ENCODE assay signal across 22 cellular contexts in the genomic region with DNA sequence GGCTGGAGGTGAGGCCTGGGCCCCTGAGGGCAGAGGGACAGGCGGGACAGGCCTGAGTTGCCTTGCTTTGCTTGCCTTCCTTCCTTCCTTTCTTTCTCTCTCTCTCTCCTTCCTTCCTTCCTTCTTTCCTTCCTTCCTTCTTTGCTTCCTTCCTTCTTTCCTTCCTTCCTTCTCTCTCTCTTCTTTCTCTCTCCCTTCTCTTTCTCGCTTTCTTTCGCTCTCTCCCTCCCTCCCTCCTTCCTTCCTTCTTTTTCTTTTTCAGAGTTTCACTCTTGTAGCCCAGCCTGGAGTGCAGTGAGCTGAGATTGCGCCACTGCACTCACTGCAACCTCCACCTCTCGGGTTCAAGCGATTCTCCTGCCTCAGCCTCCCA. TPM values are rescaled to one million over a fixed set of nuclear protein-coding genes. Genes with fewer than 3 reads are reported as not detected.
A peak's percentile ranks its signal among the peaks of the same experiment; 100 is the strongest.
DNase-seq lines count a peak whose midpoint lies in the region; ATAC-seq and TF ChIP-seq lines count a peak whose summit lies in the region.
"Had no signal": no experiment of that assay in that cellular context is flagged by ENCODE, and none has a peak within 500 bp of the region (broad histone marks: within the 10 kb centered on the region; RNA-seq: fewer than 3 reads in every experiment).

No MANE protein-coding gene starts in this region.

- H3K36me3 ChIP-seq in CD4-positive, alpha-beta memory T cell (ENCODE audit: insufficient read depth, low read length): no peaks in the 10 kb centered on the region
- no peaks in the 10 kb centered on the region for H3K36me3 ChIP-seq in right atrium auricular region
- H3K36me3 ChIP-seq: MG63, ovary had no signal

- ATAC-seq in activated CD4-positive, alpha-beta T cell treated with anti-CD3 and anti-CD28 coated beads for 36 hours: no peak
- no peak for ATAC-seq in natural killer cell treated with Interleukin-12 subunit alpha and Interleukin-12 subunit beta and Interleukin-15 and Interleukin-18, amount 100 ng/mL, for 72 hours

- H3K27me3 Mint-ChIP-seq in activated CD4-positive, alpha-beta T cell treated with anti-CD3 and anti-CD28 coated beads for 36 hours: no peaks in the 10 kb centered on the region
- no peaks in the 10 kb centered on the region for H3K27me3 Mint-ChIP-seq in CD4-positive, alpha-beta memory T cell
- H3K27me3 Mint-ChIP-seq in activated T-helper 2 cell treated with anti-CD3 and anti-CD28 coated beads, Interferon-gamma antibody, Interleukin-2, Interleukin-4, amounts not matched to agents 10 μg/mL and 5 μg/mL and 100 μg/mL, durations not matched to agents 14 hours and 24 hours and 36 hours (ENCODE audit: low read depth): no peaks in the 10 kb centered on the region
- H3K27me3 Mint-ChIP-seq in natural killer cell treated with Interleukin-12 subunit alpha and Interleukin-12 subunit beta and Interleukin-15 and Interleukin-18, amount 100 ng/mL, for 72 hours: no peaks in the 10 kb centered on the region
- H3K27me3 Mint-ChIP-seq: type B pancreatic cell had no signal

- no peaks in the 10 kb centered on the region for H3K27me3 ChIP-seq in CD4-positive, alpha-beta memory T cell (ENCODE audit: insufficient read depth, low read length)
- H3K27me3 ChIP-seq in right atrium auricular region: no peaks in the 10 kb centered on the region
- H3K27me3 ChIP-seq: MG63, ovary had no signal

- peak overlapping the region; percentile 4 for H3K27ac Mint-ChIP-seq in activated CD4-positive, alpha-beta T cell treated with anti-CD3 and anti-CD28 coated beads for 36 hours
- H3K27ac Mint-ChIP-seq in CD4-positive, alpha-beta memory T cell: peak overlapping the region in 4 of 7 donors; percentile 22 to 86 (median 40)
- H3K27ac Mint-ChIP-seq in activated T-helper 2 cell treated with anti-CD3 and anti-CD28 coated beads, Interferon-gamma antibody, Interleukin-2, Interleukin-4, amounts not matched to agents 10 μg/mL and 5 μg/mL and 100 μg/mL, durations not matched to agents 14 hours and 24 hours and 36 hours: peak overlapping the region; percentile 44
- peak overlapping the region; percentile 34 to 65 for H3K27ac Mint-ChIP-seq in natural killer cell treated with Interleukin-12 subunit alpha and Interleukin-12 subunit beta and Interleukin-15 and Interleukin-18, amount 100 ng/mL, for 72 hours
- H3K27ac Mint-ChIP-seq: type B pancreatic cell had no signal

- H3K27ac ChIP-seq in CD4-positive, alpha-beta memory T cell (ENCODE audit: low read depth, low read length): no peak overlapping the region
- no peak overlapping the region for H3K27ac ChIP-seq in right atrium auricular region
- H3K27ac ChIP-seq: ovary, SK-N-MC had no signal

- peaks cover 19% of the 10 kb centered on the region for H3K4me1 Mint-ChIP-seq in activated CD4-positive, alpha-beta T cell treated with anti-CD3 and anti-CD28 coated beads for 36 hours
- peaks cover 4 to 12% (median 9%) of the 10 kb centered on the region in 4 donors for H3K4me1 Mint-ChIP-seq in CD4-positive, alpha-beta memory T cell
- H3K4me1 Mint-ChIP-seq in activated T-helper 2 cell treated with anti-CD3 and anti-CD28 coated beads, Interferon-gamma antibody, Interleukin-2, Interleukin-4, amounts not matched to agents 10 μg/mL and 5 μg/mL and 100 μg/mL, durations not matched to agents 14 hours and 24 hours and 36 hours (ENCODE audit: low read depth): peaks cover 15% of the 10 kb centered on the region
- peaks cover 6 to 14% of the 10 kb centered on the region in 2 donors for H3K4me1 Mint-ChIP-seq in natural killer cell treated with Interleukin-12 subunit alpha and Interleukin-12 subunit beta and Interleukin-15 and Interleukin-18, amount 100 ng/mL, for 72 hours (ENCODE audit: low read depth in 2 of 2)

- no peak overlapping the region for H3K4me3 ChIP-seq in CD4-positive, alpha-beta memory T cell (ENCODE audit: low read length in 2 of 2)
- no peak overlapping the region for H3K4me3 ChIP-seq in right atrium auricular region
- H3K4me3 ChIP-seq: MG63, ovary, SK-N-MC had no signal

- no peaks in the 10 kb centered on the region for H3K9me3 ChIP-seq in CD4-positive, alpha-beta memory T cell (ENCODE audit: control insufficient read depth in 1 of 2, low read length in 2 of 2)
- no peaks in the 10 kb centered on the region for H3K9me3 ChIP-seq in right atrium auricular region
- H3K9me3 ChIP-seq: MG63, ovary had no signal

- no peak for DNase-seq in activated CD4-positive, alpha-beta T cell treated with anti-CD3 and anti-CD28 coated beads for 36 hours
- no peak for DNase-seq in activated CD4-positive, alpha-beta T cell treated with anti-CD3 and anti-CD28 coated beads, Interleukin-2, amount 50 U/mL, for 4 hours
- no peak for DNase-seq in CD4-positive, alpha-beta memory T cell
- DNase-seq in activated T-helper 2 cell treated with anti-CD3 and anti-CD28 coated beads, Interferon-gamma antibody, Interleukin-2, Interleukin-4, amounts not matched to agents 10 μg/mL and 5 μg/mL and 100 μg/mL, durations not matched to agents 14 hours and 24 hours and 36 hours (ENCODE audit: low spot score): no peak
- DNase-seq in natural killer cell treated with Interleukin-12 subunit alpha and Interleukin-12 subunit beta and Interleukin-15 and Interleukin-18, amount 100 ng/mL, for 72 hours (ENCODE audit: low spot score): no peak
- DNase-seq in inferior parietal cortex (ENCODE audit: extremely low spot score) (no peak), right atrium auricular region (ENCODE audit: low spot score) (no peak), KG1 (lab: John Stamatoyannopoulos, UW) (no peak)
- DNase-seq: activated CD4-positive, alpha-beta T cell treated with anti-CD3 and anti-CD28 coated beads for 1 hour; Calu3; cerebellar nuclear complex; GOT3; mammary epithelial cell; MG63; NCI-H2171; NCI-H69; ovary; right cardiac atrium; T1000 had no signal

- no peaks in the 10 kb centered on the region for H3K9me3 Mint-ChIP-seq in activated CD4-positive, alpha-beta T cell treated with anti-CD3 and anti-CD28 coated beads for 36 hours (ENCODE audit: low read depth)
- H3K9me3 Mint-ChIP-seq in CD4-positive, alpha-beta memory T cell: no peaks in the 10 kb centered on the region
- H3K9me3 Mint-ChIP-seq in activated T-helper 2 cell treated with anti-CD3 and anti-CD28 coated beads, Interferon-gamma antibody, Interleukin-2, Interleukin-4, amounts not matched to agents 10 μg/mL and 5 μg/mL and 100 μg/mL, durations not matched to agents 14 hours and 24 hours and 36 hours: no peaks in the 10 kb centered on the region
- H3K9me3 Mint-ChIP-seq in natural killer cell treated with Interleukin-12 subunit alpha and Interleukin-12 subunit beta and Interleukin-15 and Interleukin-18, amount 100 ng/mL, for 72 hours: no peaks in the 10 kb centered on the region
- H3K9me3 Mint-ChIP-seq: type B pancreatic cell had no signal

- H3K4me3 Mint-ChIP-seq in activated CD4-positive, alpha-beta T cell treated with anti-CD3 and anti-CD28 coated beads for 36 hours: no peak overlapping the region
- H3K4me3 Mint-ChIP-seq in CD4-positive, alpha-beta memory T cell: peak overlapping the region in 5 of 8 donors; percentile 25 to 80 (median 51)
- H3K4me3 Mint-ChIP-seq in activated T-helper 2 cell treated with anti-CD3 and anti-CD28 coated beads, Interferon-gamma antibody, Interleukin-2, Interleukin-4, amounts not matched to agents 10 μg/mL and 5 μg/mL and 100 μg/mL, durations not matched to agents 14 hours and 24 hours and 36 hours (ENCODE audit: low read depth): no peak overlapping the region
- H3K4me3 Mint-ChIP-seq in natural killer cell treated with Interleukin-12 subunit alpha and Interleukin-12 subunit beta and Interleukin-15 and Interleukin-18, amount 100 ng/mL, for 72 hours: peak overlapping the region; percentile 34
- H3K4me3 Mint-ChIP-seq: type B pancreatic cell had no signal

- CTCF ChIA-PET in activated CD4-positive, alpha-beta T cell treated with anti-CD3 and anti-CD28 coated beads for 36 hours (lab: Charles Lee): interaction anchor here (1.0 to 10.1 kb wide), 2 partner anchors 156 to 166 kb away, joined by 3 to 150 read pairs; no protein-coding TSS in a partner anchor
- CTCF ChIA-PET in CD4-positive, alpha-beta memory T cell (lab: Charles Lee; ENCODE audit: partially characterized antibody): interaction anchor here (0.7 to 11.2 kb wide), 14 partner anchors 20 to 393 kb away, joined by 3 to 232 read pairs (median 6); no protein-coding TSS in a partner anchor

- POLR2A ChIA-PET in activated CD4-positive, alpha-beta T cell treated with anti-CD3 and anti-CD28 coated beads for 36 hours (lab: Charles Lee): interaction anchor here (1.1 to 2.3 kb wide), 2 partner anchors 13 to 150 kb away, joined by 3 to 9 read pairs; no protein-coding TSS in a partner anchor
- POLR2A ChIA-PET in CD4-positive, alpha-beta memory T cell (lab: Charles Lee; ENCODE audit: partially characterized antibody): interaction anchor here (1.3 to 7.9 kb wide), 7 partner anchors 19 to 157 kb away, joined by 4 to 108 read pairs (median 9); partner anchors contain the start of gene UBALD2

- H3K36me3 Mint-ChIP-seq in activated CD4-positive, alpha-beta T cell treated with anti-CD3 and anti-CD28 coated beads for 36 hours (ENCODE audit: low read depth): no peaks in the 10 kb centered on the region
- no peaks in the 10 kb centered on the region for H3K36me3 Mint-ChIP-seq in CD4-positive, alpha-beta memory T cell
- H3K36me3 Mint-ChIP-seq in activated T-helper 2 cell treated with anti-CD3 and anti-CD28 coated beads, Interferon-gamma antibody, Interleukin-2, Interleukin-4, amounts not matched to agents 10 μg/mL and 5 μg/mL and 100 μg/mL, durations not matched to agents 14 hours and 24 hours and 36 hours (ENCODE audit: low read depth): no peaks in the 10 kb centered on the region
- no peaks in the 10 kb centered on the region for H3K36me3 Mint-ChIP-seq in natural killer cell treated with Interleukin-12 subunit alpha and Interleukin-12 subunit beta and Interleukin-15 and Interleukin-18, amount 100 ng/mL, for 72 hours
- H3K36me3 Mint-ChIP-seq: type B pancreatic cell had no signal

- no peak for TF ChIP-seq CTCF in right atrium auricular region (IDR thresholded peaks at IDR 0.05)

- intact Hi-C loops in activated CD4-positive, alpha-beta T cell treated with anti-CD3 and anti-CD28 coated beads for 36 hours (cut with DNase I, micrococcal nuclease): loop anchor here in 1 of 2 experiments (2.0 to 5.0 kb wide), 2 partner anchors 58 to 174 kb away; no protein-coding TSS in a partner anchor
- intact Hi-C loops in CD4-positive, alpha-beta memory T cell (cut with micrococcal nuclease): loop anchor here (5.0 kb wide), 1 partner anchor 111 kb away; no protein-coding TSS in a partner anchor
- intact Hi-C loops in activated T-helper 2 cell treated with anti-CD3 and anti-CD28 coated beads, Interferon-gamma antibody, Interleukin-2, Interleukin-4, amounts not matched to agents 10 μg/mL and 5 μg/mL and 100 μg/mL, durations not matched to agents 14 hours and 24 hours and 36 hours (cut with micrococcal nuclease): loop anchor here (5.0 kb wide), 1 partner anchor 174 kb away; no protein-coding TSS in a partner anchor

- peaks cover 10% of the 10 kb centered on the region for H3K4me1 ChIP-seq in CD4-positive, alpha-beta memory T cell (ENCODE audit: insufficient read depth, low read length)
- peaks cover 0 to 11% of the 10 kb centered on the region in 2 donors for H3K4me1 ChIP-seq in right atrium auricular region

RNA-seq across cellular contexts. Expression of gene FOXJ1, which starts 17.9 kb away (rescaled TPM):
- under 1 TPM; 0.47 to 0.53 TPM for total RNA-seq in activated CD4-positive, alpha-beta T cell treated with anti-CD3 and anti-CD28 coated beads for 36 hours
- under 1 TPM; 0.19 to 0.20 TPM for total RNA-seq in CD4-positive, alpha-beta memory T cell
- not detected for polyA plus RNA-seq in CD4-positive, alpha-beta memory T cell
- total RNA-seq in activated T-helper 2 cell treated with anti-CD3 and anti-CD28 coated beads, Interferon-gamma antibody, Interleukin-2, Interleukin-4, amounts not matched to agents 10 μg/mL and 5 μg/mL and 100 μg/mL, durations not matched to agents 14 hours and 24 hours and 36 hours: 0.11 TPM in 2 replicates
- total RNA-seq in natural killer cell treated with Interleukin-12 subunit alpha and Interleukin-12 subunit beta and Interleukin-15 and Interleukin-18, amount 100 ng/mL, for 72 hours: under 1 TPM; 0.48 to 0.95 TPM
- total RNA-seq in right atrium auricular region: not detected
- total RNA-seq: Calu3, mammary epithelial cell, right cardiac atrium, RPMI7951 had no signal
- polyA plus RNA-seq: mammary epithelial cell, right cardiac atrium had no signal

RNA-seq across cellular contexts. Expression of gene EXOC7, which starts 19.5 kb away (rescaled TPM):
- total RNA-seq in activated CD4-positive, alpha-beta T cell treated with anti-CD3 and anti-CD28 coated beads for 36 hours: 10 to 100 TPM; 73.0 to 77.0 TPM
- 100 to 1,000 TPM; 183 to 184 TPM for total RNA-seq in CD4-positive, alpha-beta memory T cell
- 10 to 100 TPM; 36.2 to 66.9 TPM for polyA plus RNA-seq in CD4-positive, alpha-beta memory T cell
- 103 and 110 TPM in 2 replicates for total RNA-seq in activated T-helper 2 cell treated with anti-CD3 and anti-CD28 coated beads, Interferon-gamma antibody, Interleukin-2, Interleukin-4, amounts not matched to agents 10 μg/mL and 5 μg/mL and 100 μg/mL, durations not matched to agents 14 hours and 24 hours and 36 hours
- 100 to 1,000 TPM; 134 to 163 TPM for total RNA-seq in natural killer cell treated with Interleukin-12 subunit alpha and Interleukin-12 subunit beta and Interleukin-15 and Interleukin-18, amount 100 ng/mL, for 72 hours
- 10 to 100 TPM; 56.0 to 65.3 TPM for total RNA-seq in right atrium auricular region

RNA-seq across cellular contexts. Expression of gene ZACN, which starts 44.1 kb away (rescaled TPM):
- 1 to 10 TPM; 4.8 to 5.4 TPM for total RNA-seq in activated CD4-positive, alpha-beta T cell treated with anti-CD3 and anti-CD28 coated beads for 36 hours
- under 1 TPM in 1 of 2 experiments, not detected in 1; 0.35 TPM for total RNA-seq in CD4-positive, alpha-beta memory T cell
- 1 to 10 TPM in 1 of 2 donors, not detected in 1; 1.0 TPM for polyA plus RNA-seq in CD4-positive, alpha-beta memory T cell
- total RNA-seq in activated T-helper 2 cell treated with anti-CD3 and anti-CD28 coated beads, Interferon-gamma antibody, Interleukin-2, Interleukin-4, amounts not matched to agents 10 μg/mL and 5 μg/mL and 100 μg/mL, durations not matched to agents 14 hours and 24 hours and 36 hours: 10.3 and 14.1 TPM in 2 replicates
- 1 to 10 TPM in 1 of 2 donors, under 1 TPM in 1; 0.52 to 1.4 TPM for total RNA-seq in natural killer cell treated with Interleukin-12 subunit alpha and Interleukin-12 subunit beta and Interleukin-15 and Interleukin-18, amount 100 ng/mL, for 72 hours
- total RNA-seq in right atrium auricular region: not detected
- total RNA-seq: mammary epithelial cell, right cardiac atrium, RPMI7951 had no signal
- polyA plus RNA-seq: mammary epithelial cell had no signal

RNA-seq across cellular contexts. Expression of gene GALR2, which starts 48.5 kb away (rescaled TPM):
- 1 to 10 TPM; 5.9 to 6.4 TPM for total RNA-seq in activated CD4-positive, alpha-beta T cell treated with anti-CD3 and anti-CD28 coated beads for 36 hours
- not detected for total RNA-seq in CD4-positive, alpha-beta memory T cell
- polyA plus RNA-seq in CD4-positive, alpha-beta memory T cell: under 1 TPM in 1 of 2 donors, not detected in 1; 0.37 TPM
- 10.7 and 14.5 TPM in 2 replicates for total RNA-seq in activated T-helper 2 cell treated with anti-CD3 and anti-CD28 coated beads, Interferon-gamma antibody, Interleukin-2, Interleukin-4, amounts not matched to agents 10 μg/mL and 5 μg/mL and 100 μg/mL, durations not matched to agents 14 hours and 24 hours and 36 hours
- total RNA-seq in natural killer cell treated with Interleukin-12 subunit alpha and Interleukin-12 subunit beta and Interleukin-15 and Interleukin-18, amount 100 ng/mL, for 72 hours: under 1 TPM; 0.21 to 0.75 TPM
- total RNA-seq in right atrium auricular region: not detected
- total RNA-seq: mammary epithelial cell, right cardiac atrium, RPMI7951 had no signal
- polyA plus RNA-seq: ovary, right cardiac atrium had no signal

RNA-seq across cellular contexts. Expression of gene SRP68, which starts 50.8 kb away (rescaled TPM):
- total RNA-seq in activated CD4-positive, alpha-beta T cell treated with anti-CD3 and anti-CD28 coated beads for 36 hours: 100 to 1,000 TPM; 151 to 174 TPM
- total RNA-seq in CD4-positive, alpha-beta memory T cell: 10 to 100 TPM; 86.5 to 92.4 TPM
- 10 to 100 TPM; 59.1 to 84.9 TPM for polyA plus RNA-seq in CD4-positive, alpha-beta memory T cell
- total RNA-seq in activated T-helper 2 cell treated with anti-CD3 and anti-CD28 coated beads, Interferon-gamma antibody, Interleukin-2, Interleukin-4, amounts not matched to agents 10 μg/mL and 5 μg/mL and 100 μg/mL, durations not matched to agents 14 hours and 24 hours and 36 hours: 188 and 194 TPM in 2 replicates
- total RNA-seq in natural killer cell treated with Interleukin-12 subunit alpha and Interleukin-12 subunit beta and Interleukin-15 and Interleukin-18, amount 100 ng/mL, for 72 hours: 10 to 100 TPM; 96.2 to 98.4 TPM
- total RNA-seq in right atrium auricular region: 10 to 100 TPM; 35.2 to 43.9 TPM

Comparison
In these comparisons a context has a peak if more than half of its experiments do, and no peak if none do; other contexts are left out.
1. H3K4me3 Mint-ChIP-seq: peak in CD4-positive, alpha-beta memory T cell (5 of 8) and natural killer cell treated with Interleukin-12 subunit alpha and Interleukin-12 subunit beta and Interleukin-15 and Interleukin-18, amount 100 ng/mL, for 72 hours (single experiment); none in activated CD4-positive, alpha-beta T cell treated with anti-CD3 and anti-CD28 coated beads for 36 hours (single experiment) and activated T-helper 2 cell treated with anti-CD3 and anti-CD28 coated beads, Interferon-gamma antibody, Interleukin-2, Interleukin-4, amounts not matched to agents 10 μg/mL and 5 μg/mL and 100 μg/mL, durations not matched to agents 14 hours and 24 hours and 36 hours (single experiment).
2. Peak in every context shown above with its lines, with median percentiles within 50 percentile points of each other: H3K27ac Mint-ChIP-seq.